ENCODE assay signal across 11 cellular contexts in genomic region chr15:60091150-60091549, GRCh38.
DNase-seq lines count a peak whose midpoint lies in the region; ATAC-seq, FAIRE-seq and TF ChIP-seq lines count a peak whose summit lies in the region.
"Had no signal": no experiment of that assay in that cellular context is flagged by ENCODE, and none has a peak within 500 bp of the region (broad histone marks: within the 10 kb centered on the region; RNA-seq: fewer than 3 reads in every experiment).

No MANE protein-coding gene starts in this region.

- no peak overlapping the region for H3K4me3 ChIP-seq in foreskin fibroblast (ENCODE audit: low read depth in 1 of 2, low read length in 2 of 2)

- no peak for ATAC-seq in HG03135 (IDR thresholded peaks at IDR 0.05; ENCODE audit: unreplicated experiment)

- FAIRE-seq in D721Med (lab: Jason Lieb, UNC): no peak

- TF ChIP-seq CTCF in foreskin fibroblast (IDR thresholded peaks at IDR 0.05; ENCODE audit: low read depth, low read length) (no peak), D721Med (IDR thresholded peaks at IDR 0.05; ENCODE audit: insufficient read depth, missing control alignments) (no peak)

- DNase-seq in ELR (ENCODE audit: low read depth): peak; percentile 96
- peak; percentile 81 for DNase-seq in SW480 (ENCODE audit: low spot score)
- peak; percentile 90 to 95 for DNase-seq in foreskin fibroblast
- DNase-seq in renal cortical epithelial cell (ENCODE audit: low read depth): peak; percentile 93
- no peak for DNase-seq in SKM-1 (lab: John Stamatoyannopoulos, UW; ENCODE audit: unreplicated experiment)
- no peak for DNase-seq in NCI-H1694 treated with DMSO at 0.1 percent for 48 hours (lab: John Stamatoyannopoulos, UW)
- DNase-seq in D721Med (ENCODE audit: insufficient read length, low spot score): no peak
- DNase-seq: activated B cell treated with CpG ODN at 0.5 μM for 24 hours; activated naive CD4-positive, alpha-beta T cell treated with anti-CD3 and anti-CD28 coated beads for 36 hours; stimulated activated naive CD4-positive, alpha-beta T cell treated with Interleukin-2 at 50 U/mL for 16 hours had no signal

Comparison
In these comparisons a context has a peak if more than half of its experiments do, and no peak if none do; other contexts are left out.
1. DNase-seq: peak in ELR (single experiment), SW480 (single experiment), foreskin fibroblast (2 of 2) and renal cortical epithelial cell (single experiment); none in SKM-1 (single experiment), NCI-H1694 treated with DMSO at 0.1 percent for 48 hours (single experiment) and D721Med (single experiment).